In the genomic region with DNA sequence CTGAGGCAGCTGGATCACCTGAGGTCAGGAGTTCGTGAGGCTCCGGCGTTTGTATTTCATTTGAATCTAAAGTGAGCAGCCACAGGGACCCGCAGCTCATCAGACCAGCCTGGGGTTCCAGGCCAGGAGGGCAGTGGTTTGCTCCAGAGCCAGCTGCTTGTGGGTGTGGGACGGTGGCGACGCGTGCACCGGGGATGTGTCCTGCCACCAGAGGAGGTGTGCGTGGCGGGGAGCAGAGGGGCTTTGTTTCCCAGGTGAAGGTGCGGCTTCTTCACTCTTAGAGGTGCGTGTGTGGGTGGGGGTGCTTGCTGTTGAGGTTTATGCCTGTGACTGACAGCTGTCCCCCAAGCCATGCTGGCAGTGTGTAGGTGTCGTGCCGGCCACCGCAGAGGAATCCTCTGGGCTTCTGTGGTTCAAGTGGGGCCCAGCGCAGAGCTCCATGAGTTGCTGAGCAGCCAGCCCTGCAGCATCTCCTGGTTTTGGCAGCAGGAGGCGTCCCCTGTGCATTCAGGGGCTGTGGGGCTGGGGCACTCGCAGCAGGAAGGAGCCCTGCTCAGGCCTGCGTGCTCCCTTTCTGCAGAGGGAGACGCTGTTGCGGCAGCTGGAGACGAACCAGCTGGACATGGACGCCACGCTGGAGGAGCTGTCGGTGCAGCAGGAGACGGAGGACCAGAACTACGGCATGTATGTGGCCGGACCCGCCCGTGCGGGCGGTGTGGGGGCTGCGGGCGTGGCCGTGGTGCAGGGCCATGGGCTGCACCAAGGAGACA, we compare ENCODE assay signal across 16 cellular contexts. TPM values are rescaled to one million over a fixed set of nuclear protein-coding genes. Genes with fewer than 3 reads are reported as not detected.
DNase-seq lines count a peak whose midpoint lies in the region; ATAC-seq and TF ChIP-seq lines count a peak whose summit lies in the region.
"Had no signal": no experiment of that assay in that cellular context is flagged by ENCODE, and none has a peak within 500 bp of the region (broad histone marks: within the 10 kb centered on the region; RNA-seq: fewer than 3 reads in every experiment).

No MANE protein-coding gene starts in this region.

- peaks cover 10% of the 10 kb centered on the region for H3K4me1 Mint-ChIP-seq in glutamatergic neuron (ENCODE audit: low read depth, unreplicated experiment)

- H3K14ac ChIP-seq in neuronal stem cell (ENCODE audit: low read length), result no peak overlapping the region

- H3K9me3 Mint-ChIP-seq in glutamatergic neuron (ENCODE audit: unreplicated experiment), result peaks cover 11% of the 10 kb centered on the region
- H3K9me3 Mint-ChIP-seq: CD4-positive, alpha-beta memory T cell had no signal

- TF ChIP-seq CTCF in cardiac muscle cell (IDR thresholded peaks at IDR 0.05; ENCODE audit: low read depth, low read length) (no peak), glutamatergic neuron (IDR thresholded peaks at IDR 0.05; ENCODE audit: partially characterized antibody, unreplicated experiment) (no peak)

- no peak overlapping the region for H3K9ac ChIP-seq in neuronal stem cell (ENCODE audit: low read depth, low read length, poor library complexity)
- H3K9ac ChIP-seq: GM23248 had no signal

- H3K27ac ChIP-seq in cardiac muscle cell, result peak overlapping the region; percentile 57
- no peak overlapping the region for H3K27ac ChIP-seq in neuronal stem cell (replicated peaks; ENCODE audit: low read length)
- H3K27ac ChIP-seq: GM23248, HL-60, SJSA1 had no signal

- no peak overlapping the region for H4K8ac ChIP-seq in neuronal stem cell (ENCODE audit: low read depth, low read length)

- peaks cover 7% of the 10 kb centered on the region for H3K79me1 ChIP-seq in neuronal stem cell (ENCODE audit: low read depth, low read length)

- no peak overlapping the region for H4K91ac ChIP-seq in neuronal stem cell (ENCODE audit: low read depth, low read length, poor library complexity)

- H2BK12ac ChIP-seq in neuronal stem cell (ENCODE audit: low read length), result no peak overlapping the region

- H3K9me3 ChIP-seq in cardiac muscle cell (ENCODE audit: low read depth) (no peaks in the 10 kb centered on the region), neuronal stem cell (replicated peaks in 1 of 2; ENCODE audit: control insufficient read depth in 2 of 2, insufficient read depth in 1 of 2, low read depth in 1 of 2, low read length in 2 of 2) (no peaks in the 10 kb centered on the region)
- H3K9me3 ChIP-seq: SJSA1 had no signal

- H3K4me2 ChIP-seq in neuronal stem cell (ENCODE audit: insufficient read depth, low read length, poor library complexity, severe bottlenecking), result no peak overlapping the region

- H3K36me3 Mint-ChIP-seq in glutamatergic neuron (ENCODE audit: unreplicated experiment), result no peaks in the 10 kb centered on the region

- peak overlapping the region; percentile 93 for H3K23ac ChIP-seq in neuronal stem cell (ENCODE audit: low read depth, low read length, poor library complexity)

- DNase-seq in cardiac muscle cell (ENCODE audit: low read depth in 1 of 2, low spot score in 1 of 2) (no peak), left ventricle myocardium superior (no peak), glutamatergic neuron (no peak), neuronal stem cell (ENCODE audit: low spot score) (no peak), SW 1271 (lab: John Stamatoyannopoulos, UW) (no peak)
- DNase-seq: DMS79, GM23248, KBM-7, NCI-H1048, NCI-H2227 treated with DMSO at 0.1 percent for 48 hours, NCI-H524 treated with DMSO at 0.1 percent for 48 hours had no signal

- H3K4me3 Mint-ChIP-seq in glutamatergic neuron (ENCODE audit: unreplicated experiment), result no peak overlapping the region
- H3K4me3 Mint-ChIP-seq: CD4-positive, alpha-beta memory T cell had no signal

- H2BK5ac ChIP-seq in neuronal stem cell (ENCODE audit: low read length), result peak overlapping the region; percentile 46

- peak overlapping the region; percentile 80 for H3K27ac Mint-ChIP-seq in glutamatergic neuron (ENCODE audit: unreplicated experiment)
- H3K27ac Mint-ChIP-seq: CD4-positive, alpha-beta memory T cell had no signal

- no peak for ATAC-seq in left ventricle myocardium superior
- no peak for ATAC-seq in HG02884 (IDR thresholded peaks at IDR 0.05; ENCODE audit: unreplicated experiment)
- ATAC-seq: HCT116 had no signal

- no CpG with 5 or more reads among the region's 36 CpGs for WGBS in neuronal stem cell (ENCODE audit: extremely low coverage in 2 of 2, insufficient read length in 2 of 2, insufficient replicate concordance in 1 of 2), 2 donors

- H2BK120ac ChIP-seq in neuronal stem cell (ENCODE audit: low read depth, low read length), result no peak overlapping the region

- H3K27me3 ChIP-seq in cardiac muscle cell (no peaks in the 10 kb centered on the region), neuronal stem cell (ENCODE audit: control insufficient read depth in 3 of 3, insufficient read depth in 3 of 3, low read depth in 1 of 3, low read length in 3 of 3) (no peaks in the 10 kb centered on the region)
- H3K27me3 ChIP-seq: SJSA1 had no signal

- H3K36me3 ChIP-seq in cardiac muscle cell, result peaks cover 25% of the 10 kb centered on the region
- H3K36me3 ChIP-seq in neuronal stem cell (replicated peaks in 1 of 2; ENCODE audit: control insufficient read depth in 2 of 2, insufficient read depth in 2 of 2, low read length in 2 of 2), result peaks cover 37 to 81% of the 10 kb centered on the region in 2 donors

- no peak overlapping the region for H2AK5ac ChIP-seq in neuronal stem cell (ENCODE audit: low read depth, low read length)

- intact Hi-C loops in left ventricle myocardium superior (cut with micrococcal nuclease), result no loop called here

- H2BK15ac ChIP-seq in neuronal stem cell (ENCODE audit: low read length), result no peak overlapping the region

- no peak overlapping the region for H2AFZ ChIP-seq in neuronal stem cell (ENCODE audit: low read length)
- H2AFZ ChIP-seq: GM23248 had no signal

- peaks cover 4% of the 10 kb centered on the region for H3K4me1 ChIP-seq in cardiac muscle cell (ENCODE audit: low read depth)
- H3K4me1 ChIP-seq in neuronal stem cell (ENCODE audit: control insufficient read depth in 2 of 2, insufficient read depth in 1 of 2, low read depth in 1 of 2, low read length in 2 of 2), result peaks cover 3 to 9% of the 10 kb centered on the region in 2 donors
- H3K4me1 ChIP-seq: SJSA1 had no signal

- H3K18ac ChIP-seq in neuronal stem cell (ENCODE audit: low read length), result peak overlapping the region; percentile 57

- H3K4me3 ChIP-seq in cardiac muscle cell (no peak overlapping the region), neuronal stem cell (ENCODE audit: low read length in 2 of 2) (peak overlapping the region in 1 of 2 donors; percentile 46)
- H3K4me3 ChIP-seq: GM23248, SJSA1 had no signal

- H3K4ac ChIP-seq in neuronal stem cell (ENCODE audit: low read length), result no peak overlapping the region

- peaks cover 18% of the 10 kb centered on the region for H3K27me3 Mint-ChIP-seq in glutamatergic neuron (ENCODE audit: unreplicated experiment)
- H3K27me3 Mint-ChIP-seq: CD4-positive, alpha-beta memory T cell had no signal

RNA-seq across cellular contexts. Expression of gene AJM1, which starts 6.9 kb away (rescaled TPM):
- 8.5 and 12.2 TPM in 2 replicates for total RNA-seq in cardiac muscle cell
- 8.7 and 12.1 TPM in 2 replicates for polyA plus RNA-seq in cardiac muscle cell
- total RNA-seq in left ventricle myocardium superior, result 9.1 TPM
- total RNA-seq in glutamatergic neuron (ENCODE audit: unreplicated experiment), result 15.3 TPM
- polyA plus RNA-seq in neuronal stem cell (2013, experiment 1 of 2), result 0.42 TPM
- 0.44 TPM for polyA plus RNA-seq in neuronal stem cell (2013, experiment 2 of 2)

RNA-seq across cellular contexts. Expression of gene PHPT1, which starts 13.9 kb away (rescaled TPM):
- 185 and 235 TPM in 2 replicates for total RNA-seq in cardiac muscle cell
- 557 and 565 TPM in 2 replicates for polyA plus RNA-seq in cardiac muscle cell
- 357 TPM for total RNA-seq in left ventricle myocardium superior
- total RNA-seq in glutamatergic neuron (ENCODE audit: unreplicated experiment), result 101 TPM
- polyA plus RNA-seq in neuronal stem cell (2013, experiment 1 of 2), result 230 TPM
- polyA plus RNA-seq in neuronal stem cell (2013, experiment 2 of 2), result 218 TPM

RNA-seq across cellular contexts. Expression of gene MAMDC4, which starts 16.8 kb away (rescaled TPM):
- total RNA-seq in cardiac muscle cell (22.2 and 29.7 TPM in 2 replicates), left ventricle myocardium superior (12.9 TPM), glutamatergic neuron (ENCODE audit: unreplicated experiment) (17.6 TPM)
- polyA plus RNA-seq in cardiac muscle cell, result 8.7 and 17.8 TPM in 2 replicates
- polyA plus RNA-seq in neuronal stem cell (2013, experiment 1 of 2), result 3.6 TPM
- polyA plus RNA-seq in neuronal stem cell (2013, experiment 2 of 2), result 3.2 TPM
- polyA plus RNA-seq: CD4-positive, alpha-beta memory T cell had no signal

RNA-seq across cellular contexts. Expression of gene RABL6, which starts 27.6 kb away (rescaled TPM):
- total RNA-seq in cardiac muscle cell (131 and 153 TPM in 2 replicates), left ventricle myocardium superior (73.0 TPM), glutamatergic neuron (ENCODE audit: unreplicated experiment) (149 TPM)
- polyA plus RNA-seq in cardiac muscle cell, result 101 and 115 TPM in 2 replicates
- 115 TPM for polyA plus RNA-seq in neuronal stem cell (2013, experiment 1 of 2)
- polyA plus RNA-seq in neuronal stem cell (2013, experiment 2 of 2), result 112 TPM

RNA-seq across cellular contexts. Expression of gene EDF1, which starts 30.8 kb away (rescaled TPM):
- total RNA-seq in cardiac muscle cell, result 741 and 1,028 TPM in 2 replicates
- 496 and 793 TPM in 2 replicates for polyA plus RNA-seq in cardiac muscle cell
- 354 TPM for total RNA-seq in left ventricle myocardium superior
- 343 TPM for total RNA-seq in glutamatergic neuron (ENCODE audit: unreplicated experiment)
- 289 TPM for polyA plus RNA-seq in neuronal stem cell (2013, experiment 1 of 2)
- polyA plus RNA-seq in neuronal stem cell (2013, experiment 2 of 2), result 288 TPM
